In the genomic region with DNA sequence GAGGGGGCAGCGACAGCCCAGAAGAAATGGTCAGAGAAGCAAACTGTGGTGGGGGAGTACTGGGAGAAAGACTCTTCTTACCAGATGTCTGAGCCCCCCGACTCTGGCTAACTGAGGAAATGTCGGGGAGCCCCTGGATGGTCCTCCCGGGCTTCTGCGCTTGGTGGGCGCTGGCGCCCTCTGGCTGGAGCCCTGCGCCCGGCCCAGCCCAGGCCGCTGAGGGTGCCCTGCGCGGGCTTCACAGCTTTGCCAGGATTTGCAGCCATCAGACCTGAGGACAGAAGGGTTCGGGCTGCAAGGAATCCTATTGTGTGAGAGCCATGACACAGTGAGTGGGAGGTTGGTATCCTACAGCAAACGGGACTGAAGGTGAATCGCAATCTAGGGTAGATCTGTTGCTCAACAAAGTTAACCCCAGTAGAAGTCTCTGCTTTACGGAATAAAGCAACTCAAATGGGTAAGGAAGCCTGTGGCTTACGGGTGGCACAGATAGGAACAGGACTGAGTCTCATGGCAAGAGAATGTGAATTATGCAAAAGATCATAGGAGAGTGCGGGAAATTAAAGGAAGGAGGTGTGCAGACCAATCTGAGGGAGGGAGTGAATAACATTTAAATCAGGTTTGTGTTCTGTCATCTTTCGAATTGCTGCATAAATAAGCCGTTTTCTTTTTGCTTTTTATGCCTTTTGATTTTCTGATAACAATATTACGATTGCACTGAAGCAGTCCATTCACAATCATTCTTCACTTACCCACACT, we compare ENCODE assay signal across 8 cellular contexts. TPM values are rescaled to one million over a fixed set of nuclear protein-coding genes. Genes with fewer than 3 reads are reported as not detected.
DNase-seq lines count a peak whose midpoint lies in the region; ATAC-seq and TF ChIP-seq lines count a peak whose summit lies in the region.

No MANE protein-coding gene starts in this region.

- WGBS in lung, 2 donors, result 11% methylated on average over 21 of the region's 21 CpGs
- 6% methylated on average over 20 of the region's 21 CpGs for WGBS in suprapubic skin

- H3K4me3 ChIP-seq in GM12865 (ENCODE audit: low read depth, low read length), result peak overlapping the region; percentile 46
- peak overlapping the region; percentile 86 for H3K4me3 ChIP-seq in SU-DHL-6 (ENCODE audit: insufficient read depth, low read length, poor library complexity, severe bottlenecking)
- H3K4me3 ChIP-seq in lung, result peak overlapping the region; percentile 68
- H3K4me3 ChIP-seq in suprapubic skin, result peak overlapping the region; percentile 75

- DNase-seq in ACHN (peak; percentile 16), GM12865 (ENCODE audit: low read depth) (no peak), endothelial cell (ENCODE audit: low spot score) (peak; percentile 60), lung (ENCODE audit: low spot score) (no peak), suprapubic skin (ENCODE audit: low spot score in 2 of 2) (peak in 1 of 2 donors; percentile 62)

- TF ChIP-seq POLR2A in suprapubic skin (IDR thresholded peaks at IDR 0.05), result no peak

- no peak for TF ChIP-seq EP300 in suprapubic skin (IDR thresholded peaks at IDR 0.05)

- no peaks in the 10 kb centered on the region for H3K36me3 ChIP-seq in SU-DHL-6 (ENCODE audit: low read length)
- peaks cover 0 to 3% of the 10 kb centered on the region in 2 donors for H3K36me3 ChIP-seq in lung (ENCODE audit: control insufficient read depth in 2 of 2, insufficient read depth in 2 of 2, low read length in 2 of 2)
- H3K36me3 ChIP-seq in suprapubic skin, result no peaks in the 10 kb centered on the region

- H4K20me1 ChIP-seq in SU-DHL-6 (ENCODE audit: low read depth, low read length), result no peaks in the 10 kb centered on the region

- H3K9me2 ChIP-seq in SU-DHL-6 (replicated peaks; ENCODE audit: insufficient read depth, low read length), result no peaks in the 10 kb centered on the region

- H3K9ac ChIP-seq in SU-DHL-6 (ENCODE audit: low read length), result peak overlapping the region; percentile 73

- in situ Hi-C loops in ACHN (cut with HindIII; ENCODE audit: low pct_ligation_motif_present, low pct_unique_long_range_greater_than_20kb, low sequenced_read_pairs), result no loop called here

- peak; percentile 33 for TF ChIP-seq CTCF in GM12865 (IDR thresholded peaks at IDR 0.05; ENCODE audit: insufficient read depth, low read depth, low read length, missing control alignments)
- peak; percentile 99 for TF ChIP-seq CTCF in SU-DHL-6 (IDR thresholded peaks at IDR 0.05; ENCODE audit: insufficient read depth, low read length, poor library complexity, severe bottlenecking)
- TF ChIP-seq CTCF in endothelial cell (IDR thresholded peaks at IDR 0.05; ENCODE audit: unreplicated experiment), result no peak
- peak; percentile 27 for TF ChIP-seq CTCF in lung (IDR thresholded peaks at IDR 0.05; ENCODE audit: control extremely low read depth, extremely low read depth)
- peak in 1 of 2 donors; percentile 60 for TF ChIP-seq CTCF in suprapubic skin (IDR thresholded peaks at IDR 0.05)

- H3K79me2 ChIP-seq in SU-DHL-6 (ENCODE audit: insufficient read depth, low read length), result no peaks in the 10 kb centered on the region

- H3F3A ChIP-seq in SU-DHL-6 (ENCODE audit: insufficient read depth), result no peaks in the 10 kb centered on the region

- peak; percentile 71 for ATAC-seq in HG03432 (IDR thresholded peaks at IDR 0.05; ENCODE audit: unreplicated experiment)
- peak; percentile 71 for ATAC-seq in lung (ENCODE audit: insufficient read depth, low FRiP score)
- no peak for ATAC-seq in HG02610 (IDR thresholded peaks at IDR 0.05; ENCODE audit: unreplicated experiment)

- H3K9me3 Mint-ChIP-seq in endothelial cell (ENCODE audit: unreplicated experiment), result no peaks in the 10 kb centered on the region

- H3K27me3 ChIP-seq in SU-DHL-6 (ENCODE audit: low read length) (no peaks in the 10 kb centered on the region), lung (ENCODE audit: control insufficient read depth, insufficient read depth) (no peaks in the 10 kb centered on the region), suprapubic skin (peaks cover 7% of the 10 kb centered on the region)

- H3K27me3 Mint-ChIP-seq in endothelial cell (ENCODE audit: unreplicated experiment), result peaks cover 7% of the 10 kb centered on the region

- no peaks in the 10 kb centered on the region for H3K36me3 Mint-ChIP-seq in endothelial cell (ENCODE audit: low read depth, unreplicated experiment)

- peak overlapping the region; percentile 75 for H3K4me3 Mint-ChIP-seq in endothelial cell (ENCODE audit: unreplicated experiment)

- H3K9me3 ChIP-seq in SU-DHL-6 (ENCODE audit: insufficient read depth, low read length) (no peaks in the 10 kb centered on the region), lung (ENCODE audit: control insufficient read depth in 2 of 2, insufficient read depth in 1 of 2, low read length in 1 of 2) (no peaks in the 10 kb centered on the region), suprapubic skin (no peaks in the 10 kb centered on the region)

- H3K4me1 Mint-ChIP-seq in endothelial cell (ENCODE audit: unreplicated experiment), result peaks cover 8% of the 10 kb centered on the region

- H3K4me1 ChIP-seq in lung (ENCODE audit: control insufficient read depth in 2 of 2, insufficient read depth in 2 of 2, low read length in 2 of 2), result peaks cover 3 to 13% of the 10 kb centered on the region in 2 donors
- H3K4me1 ChIP-seq in suprapubic skin, result peaks cover 30% of the 10 kb centered on the region

- H3K4me2 ChIP-seq in SU-DHL-6 (ENCODE audit: low read depth, low read length, poor library complexity, severe bottlenecking), result peak overlapping the region; percentile 74

- H2AFZ ChIP-seq in SU-DHL-6 (ENCODE audit: low read depth, low read length, severe bottlenecking), result peak overlapping the region; percentile 100

- peak overlapping the region; percentile 24 for H3K27ac Mint-ChIP-seq in endothelial cell (ENCODE audit: unreplicated experiment)

- H3K27ac ChIP-seq in SU-DHL-6 (ENCODE audit: low read depth, low read length), result no peak overlapping the region
- H3K27ac ChIP-seq in lung (ENCODE audit: low read depth in 1 of 2, low read length in 1 of 2), result peak overlapping the region in 1 of 2 donors; percentile 93
- peak overlapping the region; percentile 80 for H3K27ac ChIP-seq in suprapubic skin

RNA-seq across cellular contexts. Expression of gene RCAN2, which starts 0.7 kb away (rescaled TPM):
- total RNA-seq in endothelial cell (ENCODE audit: unreplicated experiment) (17.0 TPM), lung (10 to 100 TPM in 1 of 2 donors, 1 to 10 TPM in 1; 4.7 to 16.7 TPM), suprapubic skin (10 to 100 TPM in 3 of 4 donors, 1 to 10 TPM in 1; 6.7 to 15.3 (median 13.8) TPM)
- polyA plus RNA-seq in lung, result 1 to 10 TPM; 4.5 to 4.9 TPM

Comparison
In these comparisons a context has a peak if more than half of its experiments do, and no peak if none do; other contexts are left out.
1. DNase-seq: peak in ACHN (single experiment) and endothelial cell (single experiment); none in GM12865 (single experiment) and lung (single experiment).
2. Peak in every context shown above with its lines, with median percentiles within 50 percentile points of each other: H3K4me3 ChIP-seq.